ENCODE assay signal across 8 cellular contexts in the genomic region with DNA sequence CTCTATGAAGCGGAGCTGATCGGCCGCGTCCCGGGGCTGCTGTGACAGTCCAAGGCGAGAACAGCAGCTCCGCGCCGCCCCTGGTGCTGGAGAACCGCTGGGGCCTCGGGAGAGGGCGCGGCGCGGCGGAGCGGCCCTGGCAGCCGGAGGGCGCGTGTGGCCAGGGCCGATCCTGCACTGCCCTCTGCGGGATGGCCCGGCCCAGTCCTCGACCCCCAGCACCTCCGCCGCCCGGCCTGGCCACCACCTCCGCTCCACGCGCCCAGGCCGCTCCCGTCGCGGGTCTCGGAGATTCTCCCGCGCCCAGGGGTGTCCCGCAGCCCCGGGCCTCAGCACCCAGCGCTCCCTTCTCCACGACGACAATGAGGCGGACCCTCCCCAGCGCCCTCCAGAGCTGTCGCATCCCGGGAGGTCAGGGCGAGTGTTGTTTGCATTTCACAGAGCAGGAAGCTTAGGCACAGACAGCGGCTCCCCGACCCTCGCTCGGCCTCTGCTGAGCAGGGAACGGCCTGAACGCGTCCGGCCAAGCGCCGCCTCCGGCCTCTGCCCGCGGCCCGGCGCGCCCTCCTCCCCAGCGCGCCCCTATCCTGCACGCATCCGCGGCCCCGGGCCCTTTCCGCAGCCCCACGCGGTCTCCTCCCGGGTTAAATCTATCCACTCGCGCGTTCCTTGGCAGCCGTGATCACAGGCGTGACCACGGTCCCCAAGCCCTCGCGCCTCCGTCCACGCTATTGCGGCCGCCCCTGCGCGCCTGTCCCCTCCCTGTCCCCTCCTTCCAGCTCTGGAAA.
A peak's percentile ranks its signal among the peaks of the same experiment; 100 is the strongest.
DNase-seq lines count a peak whose midpoint lies in the region; ATAC-seq and TF ChIP-seq lines count a peak whose summit lies in the region.
"Had no signal": no experiment of that assay in that cellular context is flagged by ENCODE, and none has a peak within 500 bp of the region (broad histone marks: within the 10 kb centered on the region; RNA-seq: fewer than 3 reads in every experiment).

No MANE protein-coding gene starts in this region.

- peaks cover 11 to 22% (median 19%) of the 10 kb centered on the region in 3 donors for H3K27me3 Mint-ChIP-seq in immature natural killer cell (ENCODE audit: low read depth in 3 of 3)

- no peaks in the 10 kb centered on the region; the same call in 1 of the 2 replicates for H3K4me1 ChIP-seq in HUES48 (ENCODE audit: control insufficient read depth, insufficient read depth, low read length)
- no peaks in the 10 kb centered on the region for H3K4me1 ChIP-seq in endocrine pancreas (ENCODE audit: control insufficient read depth, insufficient read depth, low read length)
- H3K4me1 ChIP-seq in testis = peaks cover 11% of the 10 kb centered on the region

- intact Hi-C loops in testis (cut with DNase I; ENCODE audit: low total_unique reads) = no loop called here

- no peaks in the 10 kb centered on the region for H3K36me3 ChIP-seq in HUES48 (ENCODE audit: control insufficient read depth, insufficient read depth, low read length)
- H3K36me3 ChIP-seq in endocrine pancreas (ENCODE audit: control insufficient read depth, insufficient read depth, low read length) = no peaks in the 10 kb centered on the region
- no peaks in the 10 kb centered on the region for H3K36me3 ChIP-seq in testis (ENCODE audit: low read depth, missing control alignments)

- H3K27ac ChIP-seq in HUES48 (ENCODE audit: low read depth, low read length) (no peak overlapping the region), testis (no peak overlapping the region)

- peaks cover 0 to 8% (median 3%) of the 10 kb centered on the region in 6 donors for H3K9me3 Mint-ChIP-seq in immature natural killer cell
- H3K9me3 Mint-ChIP-seq: activated T-cell treated with anti-CD3 and anti-CD28 coated beads, Interleukin-2, amount 50 U/mL, for 4 hours had no signal

- DNase-seq in left kidney (ENCODE audit: low read depth, low spot score) (peak; percentile 77), testis (peak; percentile 41), DMS53 treated with DMSO at 0.1 percent for 48 hours (lab: John Stamatoyannopoulos, UW; ENCODE audit: unreplicated experiment) (no peak), immature natural killer cell (no peak)
- DNase-seq: activated T-cell treated with anti-CD3 and anti-CD28 coated beads, Interleukin-2, amount 50 U/mL, for 4 hours had no signal

- H3K9me3 ChIP-seq in HUES48 (ENCODE audit: control insufficient read depth, insufficient read depth, low read length) (no peaks in the 10 kb centered on the region), endocrine pancreas (ENCODE audit: control insufficient read depth, low read length) (no peaks in the 10 kb centered on the region), testis (no peaks in the 10 kb centered on the region)

- ATAC-seq in GM18502 (IDR thresholded peaks at IDR 0.05; ENCODE audit: poor library complexity, unreplicated experiment) = no peak

- H3K4me3 Mint-ChIP-seq in immature natural killer cell = no peak overlapping the region
- H3K4me3 Mint-ChIP-seq: activated T-cell treated with anti-CD3 and anti-CD28 coated beads, Interleukin-2, amount 50 U/mL, for 4 hours had no signal

- H3K4me3 ChIP-seq in HUES48 (ENCODE audit: low read depth, low read length) (peak overlapping the region; percentile 54; the same call in 1 of the 2 replicates), endocrine pancreas (ENCODE audit: control insufficient read depth, insufficient read depth, low read length) (no peak overlapping the region), testis (peak overlapping the region in 1 of 2 donors; percentile 36)

- H3K27ac Mint-ChIP-seq in immature natural killer cell = no peak overlapping the region

- H3K4me1 Mint-ChIP-seq in immature natural killer cell = peaks cover 0 to 5% of the 10 kb centered on the region in 2 donors

- H3K27me3 ChIP-seq in HUES48 (ENCODE audit: control insufficient read depth, insufficient read depth, low read length) = peaks cover 64% of the 10 kb centered on the region
- H3K27me3 ChIP-seq in endocrine pancreas (ENCODE audit: control insufficient read depth, insufficient read depth, low read length) = no peaks in the 10 kb centered on the region
- no peaks in the 10 kb centered on the region for H3K27me3 ChIP-seq in testis

- H3K36me3 Mint-ChIP-seq in immature natural killer cell = peaks cover 0 to 11% (median 0%) of the 10 kb centered on the region in 3 donors

- no peak for TF ChIP-seq POLR2A in testis (IDR thresholded peaks at IDR 0.05)

- H3K9ac ChIP-seq in HUES48 (ENCODE audit: low read depth, low read length) = no peak overlapping the region
- H3K9ac ChIP-seq in endocrine pancreas (ENCODE audit: control insufficient read depth, insufficient read depth, low read length) = peak overlapping the region; percentile 76

- WGBS in testis, 2 donors = 12% methylated on average over 87 of the region's 87 CpGs; no CpG with 5 or more reads in 1 of the 2 donors

- peak in 2 of 3 experiments; percentile 22 to 30 for TF ChIP-seq CTCF in testis (IDR thresholded peaks at IDR 0.05)

Comparison
In these comparisons a context has a peak if more than half of its experiments do, and no peak if none do; other contexts are left out.
1. DNase-seq: peak in left kidney (single experiment) and testis (single experiment); none in DMS53 treated with DMSO at 0.1 percent for 48 hours (single experiment) and immature natural killer cell (0 of 3).